ENCODE assay signal across 7 cellular contexts in genomic region chr3:76463501-76463900, GRCh38.
"Had no signal": no experiment of that assay in that cellular context is flagged by ENCODE, and none has a peak within 500 bp of the region (broad histone marks: within the 10 kb centered on the region; RNA-seq: fewer than 3 reads in every experiment).

No MANE protein-coding gene starts in this region.

- H3K36me3 Mint-ChIP-seq: IgD-negative memory B cell had no signal

- H3K27ac ChIP-seq: HL-60 had no signal

- H3K4me3 Mint-ChIP-seq: IgD-negative memory B cell had no signal

- ATAC-seq: HepG2, K562 had no signal

- H3K27ac Mint-ChIP-seq: IgD-negative memory B cell had no signal

- H3K4me1 Mint-ChIP-seq: IgD-negative memory B cell had no signal

- H3K27me3 Mint-ChIP-seq: IgD-negative memory B cell had no signal

- H3K4me3 ChIP-seq: K562 had no signal

- DNase-seq: IMR-90, KBM-7, KG1 had no signal
